9 cellular contexts compared by ENCODE assay signal in genomic region chr4:138681000-138681604, GRCh38.
A peak's percentile ranks its signal among the peaks of the same experiment; 100 is the strongest.
DNase-seq lines count a peak whose midpoint lies in the region; ATAC-seq and TF ChIP-seq lines count a peak whose summit lies in the region.
"Had no signal": no experiment of that assay in that cellular context is flagged by ENCODE, and none has a peak within 500 bp of the region (broad histone marks: within the 10 kb centered on the region; RNA-seq: fewer than 3 reads in every experiment).

No MANE protein-coding gene starts in this region.

- H3K27ac Mint-ChIP-seq in activated naive CD8-positive, alpha-beta T cell treated with anti-CD3 and anti-CD28 coated beads, Interleukin-2, amount 10 ng/mL, durations not matched to agents 7 days and 5 days: no peak overlapping the region

- intact Hi-C loops in Right ventricle myocardium inferior (cut with DNase I) (loop anchor here (1.0 to 10.0 kb wide), 8 partner anchors 186 to 1556 kb away; no protein-coding TSS in a partner anchor), aorta (cut with DNase I) (loop anchor here (1.0 to 5.0 kb wide), 3 partner anchors 494 to 1559 kb away; no protein-coding TSS in a partner anchor)

- peaks cover 15% of the 10 kb centered on the region for H3K27me3 Mint-ChIP-seq in activated naive CD8-positive, alpha-beta T cell treated with anti-CD3 and anti-CD28 coated beads, Interleukin-2, amount 10 ng/mL, durations not matched to agents 7 days and 5 days

- H3K4me3 Mint-ChIP-seq in activated naive CD8-positive, alpha-beta T cell treated with anti-CD3 and anti-CD28 coated beads, Interleukin-2, amount 10 ng/mL, durations not matched to agents 7 days and 5 days: no peak overlapping the region

- TF ChIP-seq CTCF in GM12865 (IDR thresholded peaks at IDR 0.05; ENCODE audit: insufficient read depth, low read depth, low read length, missing control alignments): peak; percentile 73
- TF ChIP-seq CTCF in NB4 (IDR thresholded peaks at IDR 0.05; ENCODE audit: low read depth, low read length): peak; percentile 73

- CTCF ChIA-PET in HEK293T (lab: Yijun Ruan, JAX): interaction anchor here (0.7 to 2.6 kb wide), 16 partner anchors 11 to 860 kb away, joined by 3 to 24 read pairs (median 4); no protein-coding TSS in a partner anchor

- DNase-seq in GM12865 (ENCODE audit: low read depth) (peak; percentile 76), HEK293T (ENCODE audit: extremely low spot score) (peak; percentile 62), NB4 (ENCODE audit: low read depth) (peak; percentile 71), SKM-1 treated with dmso at 0.1 percent for 144 hours (lab: John Stamatoyannopoulos, UW; ENCODE audit: unreplicated experiment) (peak; percentile 63), Right ventricle myocardium inferior (ENCODE audit: missing footprints) (peak; percentile 77), pulmonary artery endothelial cell (ENCODE audit: low read depth, low spot score) (peak; percentile 15), aorta (peak; percentile 84 to 90)
- peak; percentile 66 for DNase-seq in activated naive CD8-positive, alpha-beta T cell treated with anti-CD3 and anti-CD28 coated beads, Interleukin-2, amount 10 ng/mL, durations not matched to agents 7 days and 5 days

- no peaks in the 10 kb centered on the region for H3K9me3 ChIP-seq in aorta (ENCODE audit: control insufficient read depth, low read length)

- no peak for TF ChIP-seq POLR2A in NB4 (IDR thresholded peaks at IDR 0.05; ENCODE audit: extremely low read depth, insufficient read length)

- no peak overlapping the region for H3K4me3 ChIP-seq in GM12865 (ENCODE audit: low read depth, low read length)
- no peak overlapping the region for H3K4me3 ChIP-seq in NB4 (ENCODE audit: low read depth, low read length)
- no peak overlapping the region for H3K4me3 ChIP-seq in aorta (ENCODE audit: low read length in 2 of 2)
- H3K4me3 ChIP-seq: skin epidermis had no signal

- H3K27ac ChIP-seq in aorta (ENCODE audit: low read depth in 1 of 2, low read length in 2 of 2): no peak overlapping the region
- H3K27ac ChIP-seq: skin epidermis had no signal

- H3K36me3 ChIP-seq in aorta (ENCODE audit: control insufficient read depth in 1 of 2, insufficient read depth in 2 of 2, low read length in 1 of 2): no peaks in the 10 kb centered on the region

- 7 to 8% methylated on average over 7 of the region's 7 CpGs for WGBS in aorta, 2 donors

- H3K4me1 ChIP-seq in aorta (ENCODE audit: control insufficient read depth in 1 of 2, insufficient read depth in 2 of 2, low read length in 2 of 2): no peaks in the 10 kb centered on the region

- H3K4me1 Mint-ChIP-seq in activated naive CD8-positive, alpha-beta T cell treated with anti-CD3 and anti-CD28 coated beads, Interleukin-2, amount 10 ng/mL, durations not matched to agents 7 days and 5 days: peaks cover 2% of the 10 kb centered on the region

- H3K9me3 Mint-ChIP-seq in activated naive CD8-positive, alpha-beta T cell treated with anti-CD3 and anti-CD28 coated beads, Interleukin-2, amount 10 ng/mL, durations not matched to agents 7 days and 5 days: no peaks in the 10 kb centered on the region

- H3K36me3 Mint-ChIP-seq in activated naive CD8-positive, alpha-beta T cell treated with anti-CD3 and anti-CD28 coated beads, Interleukin-2, amount 10 ng/mL, durations not matched to agents 7 days and 5 days: no peaks in the 10 kb centered on the region

- POLR2A ChIA-PET in HEK293T (lab: Yijun Ruan, JAX): no interaction called here
- POLR2A ChIA-PET in activated naive CD8-positive, alpha-beta T cell treated with anti-CD3 and anti-CD28 coated beads, Interleukin-2, amount 10 ng/mL, durations not matched to agents 7 days and 5 days (lab: Charles Lee): no interaction called here

- peak; percentile 68 for ATAC-seq in activated naive CD8-positive, alpha-beta T cell treated with anti-CD3 and anti-CD28 coated beads, Interleukin-2, amount 10 ng/mL, durations not matched to agents 7 days and 5 days (ENCODE audit: low read depth)
- ATAC-seq in Right ventricle myocardium inferior (peak; percentile 65), aorta (ENCODE audit: low FRiP score) (peak; percentile 89)

- no peaks in the 10 kb centered on the region for H3K27me3 ChIP-seq in aorta (ENCODE audit: control insufficient read depth in 1 of 2, insufficient read depth in 2 of 2, low read length in 1 of 2)

TF ChIP-seq in HEK293T, 16 proteins besides CTCF, POLR2A, EP300 and RAD21:
- TF ChIP-seq ELF4 (IDR thresholded peaks at IDR 0.05): no peak
- TF ChIP-seq ARNT (IDR thresholded peaks at IDR 0.05): no peak
- TF ChIP-seq FOXM1 (IDR thresholded peaks at IDR 0.05; ENCODE audit: borderline replicate concordance): no peak
- TF ChIP-seq HDGF (IDR thresholded peaks at IDR 0.05; ENCODE audit: borderline replicate concordance): no peak

Comparison
In these comparisons a context has a peak if more than half of its experiments do, and no peak if none do; other contexts are left out.
1. DNase-seq: peak in every context shown above with its lines; median percentile 87 in aorta; 77 in Right ventricle myocardium inferior; 76 in GM12865; 71 in NB4; 66 in activated naive CD8-positive, alpha-beta T cell treated with anti-CD3 and anti-CD28 coated beads, Interleukin-2, amount 10 ng/mL, durations not matched to agents 7 days and 5 days; 63 in SKM-1 treated with dmso at 0.1 percent for 144 hours; 62 in HEK293T; 15 in pulmonary artery endothelial cell.